In genomic region chr5:175325681-175326080, GRCh38 we compare ENCODE assay signal across 27 cellular contexts.
DNase-seq lines count a peak whose midpoint lies in the region; ATAC-seq, FAIRE-seq and TF ChIP-seq lines count a peak whose summit lies in the region.
"Had no signal": no experiment of that assay in that cellular context is flagged by ENCODE, and none has a peak within 500 bp of the region (broad histone marks: within the 10 kb centered on the region; RNA-seq: fewer than 3 reads in every experiment).

No MANE protein-coding gene starts in this region.

- no peaks in the 10 kb centered on the region for H4K20me1 ChIP-seq in astrocyte (ENCODE audit: insufficient read depth, low read length)

- H3K9ac ChIP-seq in astrocyte (ENCODE audit: low read length): no peak overlapping the region

- H3K4me1 Mint-ChIP-seq in astrocyte (ENCODE audit: low read depth, unreplicated experiment): peaks cover 7% of the 10 kb centered on the region
- no peaks in the 10 kb centered on the region for H3K4me1 Mint-ChIP-seq in immature natural killer cell
- no peaks in the 10 kb centered on the region for H3K4me1 Mint-ChIP-seq in nephron progenitor cell
- H3K4me1 Mint-ChIP-seq: natural killer cell; stimulated activated naive B cell treated with anti-CD40 and anti-IgM and Interleukin-4, amounts not matched to agents 10 μg/mL and 1 μg/mL and 100 μg/mL, for 72 hours had no signal

- no peak overlapping the region for H3K27ac ChIP-seq in astrocyte (ENCODE audit: low read depth, low read length)
- H3K27ac ChIP-seq: testis, vagina, WERI-Rb-1 had no signal

- FAIRE-seq in astrocyte (lab: Jason Lieb, UNC): no peak

- no peaks in the 10 kb centered on the region for H3K36me3 Mint-ChIP-seq in astrocyte (ENCODE audit: low read depth, unreplicated experiment)
- no peaks in the 10 kb centered on the region for H3K36me3 Mint-ChIP-seq in immature natural killer cell
- H3K36me3 Mint-ChIP-seq in nephron progenitor cell (ENCODE audit: low read depth): no peaks in the 10 kb centered on the region
- H3K36me3 Mint-ChIP-seq: activated naive CD4-positive, alpha-beta T cell treated with anti-CD3 and anti-CD28 coated beads, Interleukin-2, amount 50 U/mL, for 72 hours; natural killer cell; stimulated activated naive B cell treated with anti-CD40 and anti-IgM and Interleukin-4, amounts not matched to agents 10 μg/mL and 1 μg/mL and 100 μg/mL, for 72 hours had no signal

- TF ChIP-seq CTCF in astrocyte (IDR thresholded peaks at IDR 0.05; ENCODE audit: insufficient read depth, low read depth, low read length) (no peak), nephron progenitor cell (IDR thresholded peaks at IDR 0.05) (no peak)

- H3K4me2 ChIP-seq in astrocyte (ENCODE audit: low read length): no peak overlapping the region

- no peak for ATAC-seq in HG03175 (IDR thresholded peaks at IDR 0.05; ENCODE audit: unreplicated experiment)
- ATAC-seq: activated naive CD4-positive, alpha-beta T cell treated with anti-CD3 and anti-CD28 coated beads, Interleukin-2, amount 50 U/mL, for 72 hours; left ventricle myocardium superior; natural killer cell; stimulated activated naive B cell treated with anti-CD40 and anti-IgM and Interleukin-4, amounts not matched to agents 10 μg/mL and 1 μg/mL and 100 μg/mL, for 72 hours had no signal

- H3K36me3 ChIP-seq in astrocyte (ENCODE audit: insufficient read depth, low read length): no peaks in the 10 kb centered on the region
- H3K36me3 ChIP-seq: vagina, WERI-Rb-1 had no signal

- H3K4me1 ChIP-seq in astrocyte (ENCODE audit: insufficient read depth, low read length): no peaks in the 10 kb centered on the region
- H3K4me1 ChIP-seq: testis, vagina had no signal

- in situ Hi-C loops in G401 (cut with HindIII; ENCODE audit: low sequenced_read_pairs): no loop called here

- H3K27ac Mint-ChIP-seq in astrocyte (ENCODE audit: unreplicated experiment): no peak overlapping the region
- H3K27ac Mint-ChIP-seq in immature natural killer cell: no peak overlapping the region
- no peak overlapping the region for H3K27ac Mint-ChIP-seq in nephron progenitor cell
- H3K27ac Mint-ChIP-seq: activated naive CD4-positive, alpha-beta T cell treated with anti-CD3 and anti-CD28 coated beads, Interleukin-2, amount 50 U/mL, for 72 hours; activated T-helper 1 cell treated with anti-CD3 and anti-CD28 coated beads, Interleukin-12 subunit alpha, Interleukin-12 subunit beta, Interleukin-2, Interleukin-4 antibody, amounts not matched to agents 30 ng/mL and 10 ng/mL and 1 ng/mL, durations not matched to agents 14 hours and 24 hours and 36 hours; CD4-positive, alpha-beta T cell; natural killer cell; stimulated activated naive B cell treated with anti-CD40 and anti-IgM and Interleukin-4, amounts not matched to agents 10 μg/mL and 1 μg/mL and 100 μg/mL, for 72 hours had no signal

- no peak overlapping the region for H3K4me3 ChIP-seq in astrocyte (ENCODE audit: insufficient read depth, low read depth, low read length)
- H3K4me3 ChIP-seq: testis, vagina had no signal

- H3K9me3 ChIP-seq in astrocyte (ENCODE audit: insufficient read depth, low read depth, low read length): no peaks in the 10 kb centered on the region
- H3K9me3 ChIP-seq: testis, vagina had no signal

- H3K9me3 Mint-ChIP-seq in astrocyte (ENCODE audit: unreplicated experiment) (no peaks in the 10 kb centered on the region), immature natural killer cell (peaks cover 0 to 5% (median 0%) of the 10 kb centered on the region in 6 donors), nephron progenitor cell (no peaks in the 10 kb centered on the region)
- H3K9me3 Mint-ChIP-seq: activated T-helper 1 cell treated with anti-CD3 and anti-CD28 coated beads, Interleukin-12 subunit alpha, Interleukin-12 subunit beta, Interleukin-2, Interleukin-4 antibody, amounts not matched to agents 30 ng/mL and 10 ng/mL and 1 ng/mL, durations not matched to agents 14 hours and 24 hours and 36 hours; CD4-positive, alpha-beta T cell had no signal

- H2AFZ ChIP-seq in astrocyte (ENCODE audit: low read depth, low read length): no peak overlapping the region

- H3K27me3 ChIP-seq in astrocyte (ENCODE audit: insufficient read depth, low read length): no peaks in the 10 kb centered on the region
- H3K27me3 ChIP-seq: testis, vagina had no signal

- peak; percentile 18 for DNase-seq in AG08396 (ENCODE audit: low spot score)
- DNase-seq in G401 (ENCODE audit: low spot score): peak; percentile 2
- DNase-seq in astrocyte (ENCODE audit: low read depth): peak; percentile 54
- DNase-seq in islet precursor cell: peak; percentile 47
- no peak for DNase-seq in immature natural killer cell
- DNase-seq in nephron progenitor cell: no peak
- no peak for DNase-seq in stimulated activated naive CD4-positive, alpha-beta T cell (lab: John Stamatoyannopoulos, UW)
- DNase-seq: activated CD4-positive, alpha-beta T cell treated with anti-CD3 and anti-CD28 coated beads, Interleukin-2, amount 50 U/mL, for 1 hour; aorta; CD4-positive, alpha-beta T cell; foreskin fibroblast; HCEC 1CT; Kasumi-1; left ventricle myocardium superior; natural killer cell; NCI-H1694 treated with DMSO at 0.1 percent for 48 hours; NCI-H748 treated with DMSO at 0.1 percent for 48 hours; Right ventricle myocardium superior; stimulated activated CD4-positive, alpha-beta T cell treated with anti-CD3 and anti-CD28 coated beads, Interleukin-4, amount 100 ng/mL, for 24 hours; stimulated activated naive B cell treated with anti-CD40 and anti-IgM and Interleukin-4, amounts not matched to agents 10 μg/mL and 1 μg/mL and 100 μg/mL, for 72 hours; T-helper 9 cell; testis; WERI-Rb-1 had no signal

- H3K27me3 Mint-ChIP-seq in astrocyte (ENCODE audit: low read depth, unreplicated experiment) (peaks cover 26% of the 10 kb centered on the region), immature natural killer cell (ENCODE audit: low read depth in 3 of 3) (peaks cover 0 to 5% (median 3%) of the 10 kb centered on the region in 3 donors), nephron progenitor cell (ENCODE audit: low read depth, poor library complexity) (peaks cover 25% of the 10 kb centered on the region)
- H3K27me3 Mint-ChIP-seq: stimulated activated naive B cell treated with anti-CD40 and anti-IgM and Interleukin-4, amounts not matched to agents 10 μg/mL and 1 μg/mL and 100 μg/mL, for 72 hours had no signal

- H3K4me3 Mint-ChIP-seq in astrocyte (ENCODE audit: unreplicated experiment) (no peak overlapping the region), immature natural killer cell (no peak overlapping the region), nephron progenitor cell (no peak overlapping the region)
- H3K4me3 Mint-ChIP-seq: activated T-helper 1 cell treated with anti-CD3 and anti-CD28 coated beads, Interleukin-12 subunit alpha, Interleukin-12 subunit beta, Interleukin-2, Interleukin-4 antibody, amounts not matched to agents 30 ng/mL and 10 ng/mL and 1 ng/mL, durations not matched to agents 14 hours and 24 hours and 36 hours; CD4-positive, alpha-beta T cell; natural killer cell; stimulated activated naive B cell treated with anti-CD40 and anti-IgM and Interleukin-4, amounts not matched to agents 10 μg/mL and 1 μg/mL and 100 μg/mL, for 72 hours had no signal

- H3K79me2 ChIP-seq in astrocyte (ENCODE audit: insufficient read depth, low read length): no peaks in the 10 kb centered on the region

Comparison
In these comparisons a context has a peak if more than half of its experiments do, and no peak if none do; other contexts are left out.
1. DNase-seq: peak in AG08396 (single experiment), G401 (single experiment), astrocyte (single experiment) and islet precursor cell (single experiment); none in immature natural killer cell (0 of 3), nephron progenitor cell (single experiment) and stimulated activated naive CD4-positive, alpha-beta T cell (0 of 6).